Comparison of ENCODE assay signal across 1 cellular context in genomic region chr7:74051629-74052410, GRCh38.
A peak's percentile ranks its signal among the peaks of the same experiment; 100 is the strongest.
TF ChIP-seq lines count a peak whose summit lies in the region.

No MANE protein-coding gene starts in this region.

TF ChIP-seq in HepG2, 621 proteins besides CTCF, POLR2A, EP300 and RAD21 (continued from another document and continues in another):
- TF ChIP-seq KIAA2018 (CRISPR knock-in tag; IDR thresholded peaks at IDR 0.05; ENCODE audit: borderline replicate concordance): no peak
- TF ChIP-seq MYPOP (CRISPR knock-in tag; IDR thresholded peaks at IDR 0.05): no peak
- no peak for TF ChIP-seq NCOR1 (IDR thresholded peaks at IDR 0.05; ENCODE audit: borderline replicate concordance, low read length)
- no peak for TF ChIP-seq SP5 (CRISPR knock-in tag; IDR thresholded peaks at IDR 0.05; ENCODE audit: borderline replicate concordance, low read depth)
- peak; percentile 86 for TF ChIP-seq STAG1 (CRISPR knock-in tag; IDR thresholded peaks at IDR 0.05)
- TF ChIP-seq MYC (CRISPR knock-in tag; IDR thresholded peaks at IDR 0.05; ENCODE audit: borderline replicate concordance): no peak
- TF ChIP-seq TOE1 (CRISPR knock-in tag; IDR thresholded peaks at IDR 0.05): no peak
- peak; percentile 35; the same call in 1 of the 2 replicates for TF ChIP-seq ZNF768 (CRISPR knock-in tag; IDR thresholded peaks at IDR 0.05)
- TF ChIP-seq ZNF138 (CRISPR knock-in tag; IDR thresholded peaks at IDR 0.05; ENCODE audit: low read depth): no peak
- TF ChIP-seq TARDBP (CRISPR knock-in tag; IDR thresholded peaks at IDR 0.05): no peak
- no peak for TF ChIP-seq TSC22D2 (CRISPR knock-in tag; IDR thresholded peaks at IDR 0.05; ENCODE audit: borderline replicate concordance)
- no peak for TF ChIP-seq KDM5A (IDR thresholded peaks at IDR 0.05; ENCODE audit: borderline replicate concordance, low read length)
- TF ChIP-seq ZBED4 (CRISPR knock-in tag; IDR thresholded peaks at IDR 0.05; ENCODE audit: borderline replicate concordance): no peak
- TF ChIP-seq KLF12 (CRISPR knock-in tag; IDR thresholded peaks at IDR 0.05; ENCODE audit: borderline replicate concordance): no peak
- no peak for TF ChIP-seq ZGPAT (CRISPR knock-in tag; IDR thresholded peaks at IDR 0.05)
- TF ChIP-seq ERF (CRISPR knock-in tag; IDR thresholded peaks at IDR 0.05): no peak
- 0 out of 2 replicates have a peak, but pooled peaks have one; percentile 22 for TF ChIP-seq RXRA (CRISPR knock-in tag; IDR thresholded peaks at IDR 0.05)
- peak; percentile 30; the same call in 1 of the 2 replicates for TF ChIP-seq FOXO1 (CRISPR knock-in tag; IDR thresholded peaks at IDR 0.05)
- 0 out of 2 replicates have a peak, but pooled peaks have one; percentile 42 for TF ChIP-seq PATZ1 (CRISPR knock-in tag; IDR thresholded peaks at IDR 0.05)
- peak; percentile 4; the same call in 1 of the 2 replicates for TF ChIP-seq ZNF614 (CRISPR knock-in tag; IDR thresholded peaks at IDR 0.05; ENCODE audit: borderline replicate concordance)
- TF ChIP-seq ZNF317 (CRISPR knock-in tag; IDR thresholded peaks at IDR 0.05): no peak
- TF ChIP-seq ZNF354B (CRISPR knock-in tag; IDR thresholded peaks at IDR 0.05): no peak
- TF ChIP-seq TAF1 (CRISPR knock-in tag; IDR thresholded peaks at IDR 0.05): no peak
- no peak for TF ChIP-seq PITX1 (CRISPR knock-in tag; IDR thresholded peaks at IDR 0.05)
- no peak for TF ChIP-seq SRSF9 (IDR thresholded peaks at IDR 0.05; ENCODE audit: borderline replicate concordance, insufficient read depth, low read depth, low read length, poor library complexity, severe bottlenecking)
- TF ChIP-seq ZNF687 (CRISPR knock-in tag; IDR thresholded peaks at IDR 0.05): peak; percentile 24; the same call in 1 of the 2 replicates
- no peak for TF ChIP-seq NR2F2 (IDR thresholded peaks at IDR 0.05; ENCODE audit: borderline replicate concordance, low read depth)
- TF ChIP-seq MEIS2 (CRISPR knock-in tag; IDR thresholded peaks at IDR 0.05): no peak
- 0 out of 2 replicates have a peak, but pooled peaks have one; percentile 49 for TF ChIP-seq KDM2A (CRISPR knock-in tag; IDR thresholded peaks at IDR 0.05; ENCODE audit: borderline replicate concordance, low read depth)
- 0 out of 2 replicates have a peak, but pooled peaks have one; percentile 13 for TF ChIP-seq HDAC2 (CRISPR knock-in tag; IDR thresholded peaks at IDR 0.05)
- TF ChIP-seq TEAD3 (CRISPR knock-in tag; optimal IDR thresholded peaks at IDR 0.05; ENCODE audit: borderline replicate concordance): peak; percentile 37
- peak; percentile 85 for TF ChIP-seq ZNF263 (CRISPR knock-in tag; IDR thresholded peaks at IDR 0.05)
- peak; percentile 47 for TF ChIP-seq SMC3 (IDR thresholded peaks at IDR 0.05; ENCODE audit: low read length)
- TF ChIP-seq ZNF562 (CRISPR knock-in tag; IDR thresholded peaks at IDR 0.05; ENCODE audit: borderline replicate concordance): no peak
